Comparison of ENCODE assay signal across 8 cellular contexts in the genomic region with DNA sequence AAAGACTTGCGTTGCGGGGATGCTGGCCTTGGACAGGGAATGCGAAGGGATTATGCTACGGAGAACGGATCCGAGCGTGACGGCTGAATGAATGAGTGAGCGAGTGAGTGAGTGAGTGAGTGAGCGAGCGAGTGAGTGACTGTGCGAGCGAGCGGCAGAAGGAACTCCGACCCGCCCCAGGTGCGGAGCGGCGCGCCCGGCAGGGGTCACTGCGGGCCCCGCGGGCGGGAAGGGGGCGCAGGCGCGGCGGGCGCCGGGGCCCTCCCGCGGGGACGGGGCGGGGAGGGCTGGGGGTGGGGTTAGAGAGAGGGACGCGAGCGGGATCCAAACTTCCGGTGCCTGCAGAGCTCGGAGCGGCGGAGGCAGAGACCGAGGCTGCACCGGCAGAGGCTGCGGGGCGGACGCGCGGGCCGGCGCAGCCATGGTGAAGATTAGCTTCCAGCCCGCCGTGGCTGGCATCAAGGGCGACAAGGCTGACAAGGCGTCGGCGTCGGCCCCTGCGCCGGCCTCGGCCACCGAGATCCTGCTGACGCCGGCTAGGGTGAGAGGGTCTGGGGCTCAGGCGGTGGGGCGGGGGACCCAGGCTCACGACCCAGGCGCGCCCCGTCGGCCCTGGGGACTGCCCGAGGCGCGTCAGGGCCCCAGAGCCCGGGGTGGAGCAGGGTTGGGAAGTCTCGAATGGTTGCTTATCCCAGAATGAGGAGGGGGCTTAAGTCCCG. TPM values are rescaled to one million over a fixed set of nuclear protein-coding genes. Genes with fewer than 3 reads are reported as not detected.
DNase-seq lines count a peak whose midpoint lies in the region; ATAC-seq and TF ChIP-seq lines count a peak whose summit lies in the region.

Gene ITM2C, plus strand, starts transcription at position 338 of the 719 bp plus-strand sequence. Its CDS starts 84 bp downstream, at position 422.

- no peaks in the 10 kb centered on the region for H3K9me3 Mint-ChIP-seq in endodermal cell

- peaks cover 34% of the 10 kb centered on the region for H3K4me1 Mint-ChIP-seq in endodermal cell

- H3K4me3 ChIP-seq in endodermal cell (ENCODE audit: low read length): peak within 1 kb of the TSS; percentile 88

- peaks cover 11% of the 10 kb centered on the region for H3K27me3 Mint-ChIP-seq in endodermal cell (ENCODE audit: insufficient read depth)

- peak within 1 kb of the TSS; percentile 94 for H3K9ac ChIP-seq in endodermal cell (ENCODE audit: extremely low read depth, low read length, poor library complexity, severe bottlenecking)

- H3K9me3 ChIP-seq in endodermal cell (ENCODE audit: control insufficient read depth, low read length): no peaks in the 10 kb centered on the region

- no peaks in the 10 kb centered on the region for H3K27me3 ChIP-seq in endodermal cell (ENCODE audit: control insufficient read depth, insufficient read depth, low read length, poor library complexity, severe bottlenecking)

- H3K4me3 Mint-ChIP-seq in endodermal cell: peak within 1 kb of the TSS; percentile 71

- ATAC-seq in GM18858 (IDR thresholded peaks at IDR 0.05; ENCODE audit: unreplicated experiment) (peak; percentile 60), HG03095 (IDR thresholded peaks at IDR 0.05; ENCODE audit: unreplicated experiment) (peak; percentile 64)

- DNase-seq in AG08395 (ENCODE audit: low spot score) (peak; percentile 93), NCI-H748 (lab: John Stamatoyannopoulos, UW; ENCODE audit: unreplicated experiment) (peak; percentile 74), endodermal cell (peak; percentile 92), midbrain (lab: John Stamatoyannopoulos, UW) (peak; percentile 55)
- DNase-seq in activated CD8-positive, alpha-beta memory T cell treated with anti-CD3 and anti-CD28 coated beads, Interleukin-2, amount 50 U/mL, for 1 hour (ENCODE audit: extremely low read depth): peak; percentile 50
- DNase-seq in stimulated activated CD8-positive, alpha-beta memory T cell treated with anti-CD3 and anti-CD28 coated beads, Interleukin-4, amount 100 ng/mL, for 24 hours (ENCODE audit: low read depth): peak; percentile 63

- H3K27ac ChIP-seq in endodermal cell (ENCODE audit: low read depth, low read length): peak within 1 kb of the TSS; percentile 62

- H3K36me3 Mint-ChIP-seq in endodermal cell (ENCODE audit: low read depth): no peaks in the 10 kb centered on the region

- H3K27ac Mint-ChIP-seq in endodermal cell: peak within 1 kb of the TSS; percentile 93

- H3K36me3 ChIP-seq in endodermal cell (ENCODE audit: control insufficient read depth, insufficient read depth, low read length): no peaks in the 10 kb centered on the region

- peak; percentile 60 for TF ChIP-seq CTCF in endodermal cell (conservative IDR thresholded peaks at IDR 0.05)

- 0% methylated on average over 12 to 77 of the region's 77 CpGs for WGBS in endodermal cell (ENCODE audit: insufficient coverage in 1 of 2, insufficient read length in 1 of 2), 2 experiments

- H3K4me1 ChIP-seq in endodermal cell (ENCODE audit: control insufficient read depth, insufficient read depth, low read length): peaks cover 30% of the 10 kb centered on the region

RNA-seq across cellular contexts. Expression of gene ITM2C, which starts in this region (rescaled TPM):
- 100 to 1,000 TPM; 208 to 269 TPM for total RNA-seq in endodermal cell
- 239 TPM for polyA plus RNA-seq in endodermal cell (2013, experiment 1 of 2)
- 230 TPM for polyA plus RNA-seq in endodermal cell (2013, experiment 2 of 2)

Comparison
In these comparisons a context has a peak if more than half of its experiments do, and no peak if none do; other contexts are left out.
1. Peak in every context shown above with its lines: DNase-seq, ATAC-seq, H3K4me3 ChIP-seq and H3K27ac ChIP-seq.